15 cellular contexts compared by ENCODE assay signal in the genomic region with DNA sequence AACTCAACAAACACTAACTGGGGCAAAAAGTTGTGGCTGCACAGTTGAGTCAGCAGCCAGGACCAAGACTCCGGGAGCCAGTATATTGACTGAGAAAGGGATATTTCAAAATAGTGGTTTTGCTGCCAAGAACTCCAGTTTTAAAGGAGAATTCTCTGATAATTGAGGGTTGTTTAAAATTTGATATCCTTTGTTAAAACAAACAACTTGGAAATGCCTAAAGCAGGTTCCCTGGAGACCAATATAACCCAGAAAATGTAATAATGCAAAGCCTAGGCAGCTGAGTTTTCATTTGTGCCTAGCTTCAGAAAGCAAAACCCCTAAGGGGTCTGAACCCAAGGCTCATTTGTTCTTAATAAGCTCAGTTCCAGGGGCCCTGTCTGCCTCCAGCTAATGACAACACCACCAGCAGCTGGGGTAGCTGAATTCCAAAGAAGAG.
"Had no signal": no experiment of that assay in that cellular context is flagged by ENCODE, and none has a peak within 500 bp of the region (broad histone marks: within the 10 kb centered on the region; RNA-seq: fewer than 3 reads in every experiment).

No MANE protein-coding gene starts in this region.

- H3K4me3 ChIP-seq: adrenal gland, heart left ventricle, prostate gland, sigmoid colon had no signal

- H3K9me3 ChIP-seq: adrenal gland, prostate gland, sigmoid colon had no signal

- H3K4me1 ChIP-seq: adrenal gland, heart left ventricle, prostate gland, sigmoid colon had no signal

- DNase-seq: activated CD4-positive, alpha-beta T cell treated with anti-CD3 and anti-CD28 coated beads, Interleukin-2, amount 50 U/mL, for 1 hour; activated CD4-positive, CD25-positive, alpha-beta regulatory T cell; activated naive CD4-positive, alpha-beta T cell treated with anti-CD3 and anti-CD28 coated beads, Interleukin-2, amount 10 ng/mL, durations not matched to agents 7 days and 5 days; activated T-cell treated with anti-CD3 and anti-CD28 coated beads for 4 hours; adrenal gland; erythroblast; heart left ventricle; occipital lobe; sigmoid colon; stimulated activated CD4-positive, alpha-beta T cell treated with anti-CD3 and anti-CD28 coated beads, Interleukin-2, amount 100 ng/mL, for 48 hours; stimulated activated naive CD8-positive, alpha-beta T cell treated with anti-CD3 and anti-CD28 coated beads, Interleukin-15, Interleukin-2, amounts not matched to agents 100 U/mL and 50 U/mL, for 24 hours had no signal

- ATAC-seq: activated T-helper 17 cell treated with anti-CD3 and anti-CD28 coated beads, Interleukin-2, amount 50 U/mL, for 72 hours; left lobe of liver; natural killer cell treated with Interleukin-12 subunit alpha and Interleukin-12 subunit beta and Interleukin-15 and Interleukin-18, amount 100 ng/mL, for 72 hours; stimulated activated naive CD8-positive, alpha-beta T cell treated with anti-CD3 and anti-CD28 coated beads, Interleukin-15, Interleukin-2, amounts not matched to agents 100 U/mL and 50 U/mL, for 24 hours had no signal

- H3K27ac ChIP-seq: adrenal gland, heart left ventricle, prostate gland, sigmoid colon had no signal

- H3K36me3 ChIP-seq: adrenal gland, heart left ventricle, prostate gland, sigmoid colon had no signal

- H3K27me3 ChIP-seq: adrenal gland, heart left ventricle, sigmoid colon had no signal
